ENCODE assay signal across 2 cellular contexts in genomic region chr5:68367717-68368116, GRCh38.
TF ChIP-seq lines count a peak whose summit lies in the region.

No MANE protein-coding gene starts in this region.

TF ChIP-seq in K562, 482 proteins besides CTCF, POLR2A, EP300 and RAD21 (continued from another document):
- no peak for TF ChIP-seq ATF4 (CRISPR knock-in tag; IDR thresholded peaks at IDR 0.05)
- TF ChIP-seq ZBED1 (IDR thresholded peaks at IDR 0.05), result no peak
- no peak for TF ChIP-seq KLF1 (tag; IDR thresholded peaks at IDR 0.05)
- TF ChIP-seq ZNF165 (CRISPR knock-in tag; IDR thresholded peaks at IDR 0.05; ENCODE audit: borderline replicate concordance), result no peak
- no peak for TF ChIP-seq NBN (IDR thresholded peaks at IDR 0.05; ENCODE audit: low read depth)
- no peak for TF ChIP-seq ZBTB11 (CRISPR knock-in tag; IDR thresholded peaks at IDR 0.05)
- TF ChIP-seq DACH1 (IDR thresholded peaks at IDR 0.05; ENCODE audit: partially characterized antibody), result no peak
- TF ChIP-seq THRAP3 (IDR thresholded peaks at IDR 0.05; ENCODE audit: borderline replicate concordance), result no peak
- TF ChIP-seq GABPA (tag; conservative IDR thresholded peaks at IDR 0.05; ENCODE audit: low read depth), result no peak
- TF ChIP-seq TRIM25 (IDR thresholded peaks at IDR 0.05; ENCODE audit: borderline replicate concordance), result no peak
- no peak for TF ChIP-seq HMG20B (CRISPR knock-in tag; IDR thresholded peaks at IDR 0.05)
- no peak for TF ChIP-seq MAZ (CRISPR knock-in tag; conservative IDR thresholded peaks at IDR 0.05 in 1 of 2, IDR thresholded peaks at IDR 0.05 in 1 of 2)
- no peak for TF ChIP-seq ZNF408 (CRISPR knock-in tag; IDR thresholded peaks at IDR 0.05; ENCODE audit: low read depth)
- no peak for TF ChIP-seq HDGF (IDR thresholded peaks at IDR 0.05)
- no peak for TF ChIP-seq RAD51 (IDR thresholded peaks at IDR 0.05; ENCODE audit: borderline replicate concordance, low read depth)

TF ChIP-seq in neural cell, 6 proteins besides CTCF, POLR2A, EP300 and RAD21 (continued from another document):
- no peak for TF ChIP-seq REST (IDR thresholded peaks at IDR 0.05; ENCODE audit: borderline replicate concordance)
- TF ChIP-seq SMC3 (conservative IDR thresholded peaks at IDR 0.05; ENCODE audit: poor library complexity), result no peak
